In genomic region chr16:65120811-65121721, GRCh38 we compare ENCODE assay signal across 9 cellular contexts. TPM values are rescaled to one million over a fixed set of nuclear protein-coding genes. Genes with fewer than 3 reads are reported as not detected.
DNase-seq lines count a peak whose midpoint lies in the region; ATAC-seq and TF ChIP-seq lines count a peak whose summit lies in the region.
"Had no signal": no experiment of that assay in that cellular context is flagged by ENCODE, and none has a peak within 500 bp of the region (broad histone marks: within the 10 kb centered on the region; RNA-seq: fewer than 3 reads in every experiment).

No MANE protein-coding gene starts in this region.

- no peaks in the 10 kb centered on the region for H3K9me3 ChIP-seq in BE2C
- no peaks in the 10 kb centered on the region for H3K9me3 ChIP-seq in SK-N-SH
- H3K9me3 ChIP-seq in heart left ventricle, result no peaks in the 10 kb centered on the region
- no peaks in the 10 kb centered on the region for H3K9me3 ChIP-seq in ovary

- TF ChIP-seq POLR2A in heart left ventricle (IDR thresholded peaks at IDR 0.05) (no peak), ovary (IDR thresholded peaks at IDR 0.05) (no peak), GM18505 (IDR thresholded peaks at IDR 0.05; ENCODE audit: borderline replicate concordance, extremely low read depth, insufficient read depth, insufficient read length) (no peak)

- H3K4me3 ChIP-seq in BE2C (ENCODE audit: low read depth, low read length) (peak overlapping the region; percentile 69), SK-N-SH (ENCODE audit: low read depth in 2 of 2, low read length in 1 of 2) (peak overlapping the region; percentile 83 to 90), heart left ventricle (peak overlapping the region; percentile 33 to 76 (median 65)), ovary (peak overlapping the region; percentile 59)

- WGBS in SK-N-SH (ENCODE audit: low lambda C conversion rate), result under 1% methylated on average over 19 of the region's 70 CpGs
- WGBS in heart left ventricle, 4 donors, result 0 to 3% (median 1%) methylated on average over 39 to 70 of the region's 70 CpGs
- WGBS in ovary, 3 donors, result 0 to 2% (median 0%) methylated on average over 59 to 70 of the region's 70 CpGs

- CTCF ChIA-PET in SK-N-SH (lab: Yijun Ruan, JAX), result interaction anchor here (0.6 to 1.7 kb wide), 3 partner anchors 977 to 1660 kb away, joined by 3 to 7 read pairs (median 3); no protein-coding TSS in a partner anchor

- H3K4me1 Mint-ChIP-seq in stimulated activated naive CD8-positive, alpha-beta T cell treated with anti-CD3 and anti-CD28 coated beads, Interleukin-15, amount 100 ng/mL, for 72 hours, result no peaks in the 10 kb centered on the region

- no peaks in the 10 kb centered on the region; the same call in 1 of the 2 replicates for H3K4me1 ChIP-seq in BE2C
- peaks cover 31 to 36% of the 10 kb centered on the region in 2 experiments for H3K4me1 ChIP-seq in SK-N-SH (ENCODE audit: control insufficient read depth in 1 of 2, insufficient read depth in 2 of 2, low read depth in 1 of 2, low read length in 1 of 2)
- peaks cover 0 to 33% (median 5%) of the 10 kb centered on the region in 12 donors for H3K4me1 ChIP-seq in heart left ventricle
- peaks cover 3% of the 10 kb centered on the region for H3K4me1 ChIP-seq in ovary (ENCODE audit: insufficient read depth)

- no peaks in the 10 kb centered on the region for H3K9me3 Mint-ChIP-seq in stimulated activated naive CD8-positive, alpha-beta T cell treated with anti-CD3 and anti-CD28 coated beads, Interleukin-15, amount 100 ng/mL, for 72 hours

- peaks cover 31% of the 10 kb centered on the region for H3F3A ChIP-seq in SK-N-SH (replicated peaks; ENCODE audit: insufficient read depth)

- H3K79me2 ChIP-seq in SK-N-SH (ENCODE audit: insufficient read depth), result peaks cover 77% of the 10 kb centered on the region

- DNase-seq in BE2C (peak; percentile 16), SK-N-SH (peak; percentile 62), heart left ventricle (peak; percentile 18 to 62 (median 34)), ovary (peak; percentile 42 to 69 (median 63)), NCI-H187 (lab: John Stamatoyannopoulos, UW) (no peak), MV-4-11 (lab: John Stamatoyannopoulos, UW) (no peak)
- no peak for DNase-seq in stimulated activated naive CD8-positive, alpha-beta T cell treated with anti-CD3 and anti-CD28 coated beads, Interleukin-15, amount 100 ng/mL, for 72 hours
- DNase-seq: stimulated activated naive CD4-positive, alpha-beta T cell had no signal

- POLR2A ChIA-PET in SK-N-SH (lab: Yijun Ruan, JAX), result interaction anchor here (0.5 kb wide), 1 partner anchor 1755 kb away, joined by 5 read pairs; no protein-coding TSS in a partner anchor

- TF ChIP-seq CTCF in BE2C (IDR thresholded peaks at IDR 0.05; ENCODE audit: low read depth, low read length), result no peak
- TF ChIP-seq CTCF in SK-N-SH (IDR thresholded peaks at IDR 0.05), result no peak
- TF ChIP-seq CTCF in heart left ventricle (IDR thresholded peaks at IDR 0.05), result no peak
- TF ChIP-seq CTCF in ovary (IDR thresholded peaks at IDR 0.05), result no peak

- peaks cover 33% of the 10 kb centered on the region for H3K27me3 ChIP-seq in BE2C
- H3K27me3 ChIP-seq in SK-N-SH (ENCODE audit: insufficient read depth), result no peaks in the 10 kb centered on the region
- H3K27me3 ChIP-seq in heart left ventricle, result peaks cover 0 to 36% (median 3%) of the 10 kb centered on the region in 9 donors
- no peaks in the 10 kb centered on the region for H3K27me3 ChIP-seq in ovary

- H3K27ac ChIP-seq in SK-N-SH (ENCODE audit: low read depth in 2 of 2, low read length in 1 of 2) (peak overlapping the region; percentile 84 to 97), heart left ventricle (peak overlapping the region; percentile 52 to 92 (median 77)), ovary (peak overlapping the region; percentile 91 to 100)

- H4K20me1 ChIP-seq in SK-N-SH (ENCODE audit: insufficient read depth), result peaks cover 30% of the 10 kb centered on the region

- H2AFZ ChIP-seq in SK-N-SH (ENCODE audit: low read depth), result no peak overlapping the region

- TF ChIP-seq EP300 in SK-N-SH (IDR thresholded peaks at IDR 0.05; ENCODE audit: borderline replicate concordance in 1 of 2, low read depth in 1 of 2, low read length in 1 of 2) (no peak), ovary (IDR thresholded peaks at IDR 0.05) (no peak)

- ATAC-seq in heart left ventricle, result peak in 3 of 4 donors; percentile 9 to 20 (median 12)
- no peak for ATAC-seq in GM18505 (IDR thresholded peaks at IDR 0.05; ENCODE audit: unreplicated experiment)
- ATAC-seq in stimulated activated naive CD8-positive, alpha-beta T cell treated with anti-CD3 and anti-CD28 coated beads, Interleukin-15, amount 100 ng/mL, for 72 hours, result no peak

- no peak overlapping the region for H3K4me3 Mint-ChIP-seq in stimulated activated naive CD8-positive, alpha-beta T cell treated with anti-CD3 and anti-CD28 coated beads, Interleukin-15, amount 100 ng/mL, for 72 hours

- no peaks in the 10 kb centered on the region for H3K9me2 ChIP-seq in SK-N-SH

- TF ChIP-seq RAD21 in SK-N-SH (IDR thresholded peaks at IDR 0.05; ENCODE audit: low read length), result no peak

- H3K27ac Mint-ChIP-seq in stimulated activated naive CD8-positive, alpha-beta T cell treated with anti-CD3 and anti-CD28 coated beads, Interleukin-15, amount 100 ng/mL, for 72 hours, result no peak overlapping the region

- intact Hi-C loops in heart left ventricle (cut with DNase I), result loop anchor here in 1 of 10 donors (5.0 to 10.0 kb wide), 3 partner anchors 61 to 1144 kb away; no protein-coding TSS in a partner anchor
- intact Hi-C loops in ovary (cut with DNase I), result loop anchor here in 2 of 4 donors (5.0 to 10.0 kb wide), 4 partner anchors 54 to 1144 kb away; no protein-coding TSS in a partner anchor

- H3K4me2 ChIP-seq in SK-N-SH, result peak overlapping the region; percentile 83

- H3K27me3 Mint-ChIP-seq in stimulated activated naive CD8-positive, alpha-beta T cell treated with anti-CD3 and anti-CD28 coated beads, Interleukin-15, amount 100 ng/mL, for 72 hours, result peaks cover 55% of the 10 kb centered on the region

- no peaks in the 10 kb centered on the region for H3K36me3 ChIP-seq in BE2C
- H3K36me3 ChIP-seq in SK-N-SH (replicated peaks in 1 of 2; ENCODE audit: control insufficient read depth in 1 of 2, insufficient read depth in 2 of 2, low read length in 1 of 2), result peaks cover 10 to 18% of the 10 kb centered on the region in 2 experiments
- no peaks in the 10 kb centered on the region for H3K36me3 ChIP-seq in heart left ventricle
- H3K36me3 ChIP-seq in ovary, result no peaks in the 10 kb centered on the region

- H3K9ac ChIP-seq in SK-N-SH, result peak overlapping the region; percentile 94

TF ChIP-seq in SK-N-SH, 30 proteins besides CTCF, POLR2A, EP300 and RAD21:
- 0 out of 2 replicates have a peak, but pooled peaks have one; percentile 4 for TF ChIP-seq TAF1 (IDR thresholded peaks at IDR 0.05; ENCODE audit: borderline replicate concordance, low read depth, low read length)
- TF ChIP-seq PBX3 (IDR thresholded peaks at IDR 0.05), result no peak
- peak; percentile 31; the same call in 1 of the 2 replicates for TF ChIP-seq MXI1 (IDR thresholded peaks at IDR 0.05; ENCODE audit: low read depth, low read length)

RNA-seq across cellular contexts. Expression of gene CDH11, which starts 0.8 kb away (rescaled TPM):
- 2.3 TPM for polyA plus RNA-seq in BE2C (2012; ENCODE audit: insufficient read depth, insufficient read length, low read depth)
- polyA plus RNA-seq in SK-N-SH (2012; rRNA removed) (269 and 278 TPM in 2 replicates), heart left ventricle (1 to 10 TPM; 1.4 to 4.9 TPM), ovary (100 to 1,000 TPM; 118 to 153 TPM)
- 135 and 215 TPM in 2 replicates for polyA plus RNA-seq in SK-N-SH (2012; cell fraction: cytosol; rRNA removed)
- 219 and 308 TPM in 2 replicates for polyA plus RNA-seq in SK-N-SH (2012; cell fraction: nucleus; rRNA removed)
- total RNA-seq in heart left ventricle (10 to 100 TPM in 5 of 9 donors, 1 to 10 TPM in 4; 6.0 to 37.1 (median 11.9) TPM), ovary (100 to 1,000 TPM; 158 to 858 (median 500) TPM)

Comparison
In these comparisons a context has a peak if more than half of its experiments do, and no peak if none do; other contexts are left out.
1. DNase-seq: peak in BE2C (single experiment), SK-N-SH (single experiment), heart left ventricle (5 of 5) and ovary (5 of 5); none in NCI-H187 (0 of 2), stimulated activated naive CD8-positive, alpha-beta T cell treated with anti-CD3 and anti-CD28 coated beads, Interleukin-15, amount 100 ng/mL, for 72 hours (0 of 2) and MV-4-11 (single experiment).
2. ATAC-seq: peak in heart left ventricle (3 of 4); none in GM18505 (single experiment) and stimulated activated naive CD8-positive, alpha-beta T cell treated with anti-CD3 and anti-CD28 coated beads, Interleukin-15, amount 100 ng/mL, for 72 hours (single experiment).
3. RNA of gene CDH11, which starts 0.8 kb away (polyA plus RNA-seq): 135 to 308 TPM in SK-N-SH and 118 to 153 TPM in ovary; 1.4 to 4.9 TPM in heart left ventricle; every median in the first group is over 10 times any median in the second.
4. Peak in every context shown above with its lines, with median percentiles within 50 percentile points of each other: H3K4me3 ChIP-seq and H3K27ac ChIP-seq.